38 cellular contexts compared by ENCODE assay signal in genomic region chr18:31783059-31783458, GRCh38. TPM values are rescaled to one million over a fixed set of nuclear protein-coding genes. Genes with fewer than 3 reads are reported as not detected.
"Had no signal": no experiment of that assay in that cellular context is flagged by ENCODE, and none has a peak within 500 bp of the region (broad histone marks: within the 10 kb centered on the region; RNA-seq: fewer than 3 reads in every experiment).

No MANE protein-coding gene starts in this region.

- H3K36me3 ChIP-seq: adrenal gland, breast epithelium, Peyer's patch, SJCRH30 had no signal

- H3K4me3 ChIP-seq: adrenal gland, body of pancreas, breast epithelium, coronary artery, Peyer's patch, SJCRH30, SK-N-MC had no signal

- H3K27me3 ChIP-seq: adrenal gland, body of pancreas, breast epithelium, Peyer's patch, SJCRH30 had no signal

- H3K9ac ChIP-seq: KMS-11 had no signal

- H3K4me1 ChIP-seq: body of pancreas, breast epithelium, Peyer's patch, SJCRH30 had no signal

- FAIRE-seq: astrocyte, TTC549 had no signal

- ATAC-seq: activated CD8-positive, alpha-beta T cell treated with anti-CD3 and anti-CD28 coated beads for 36 hours; activated T-cell treated with anti-CD3 and anti-CD28 coated beads, Interleukin-2, amount 50 U/mL, for 72 hours; activated T-helper 17 cell treated with anti-CD3 and anti-CD28 coated beads, Interleukin-2, amount 50 U/mL, for 72 hours; body of pancreas; PC-3 had no signal

- DNase-seq: activated CD4-positive, alpha-beta T cell treated with anti-CD3 and anti-CD28 coated beads, Interleukin-2, amount 10 ng/mL, durations not matched to agents 24 days and 14 days; activated CD4-positive, alpha-beta T cell treated with anti-CD3 and anti-CD28 coated beads, Interleukin-2, amount 50 U/mL, for 4 hours; activated CD8-positive, alpha-beta T cell treated with anti-CD3 and anti-CD28 coated beads for 36 hours; activated effector memory CD4-positive, alpha-beta T cell treated with anti-CD3 and anti-CD28 coated beads, Interleukin-2, amount 50 U/mL, for 16 hours; activated naive CD4-positive, alpha-beta T cell treated with Interleukin-2 at 50 U/mL for 16 hours; activated naive CD8-positive, alpha-beta T cell treated with anti-CD3 and anti-CD28 coated beads, Interleukin-2, amount 10 ng/mL, durations not matched to agents 7 days and 5 days; activated T-cell treated with anti-CD3 and anti-CD28 coated beads, Interleukin-2, amount 50 U/mL, for 1 hour; activated T-cell treated with anti-CD3 and anti-CD28 coated beads, Interleukin-2, amount 50 U/mL, for 72 hours; adrenal gland; body of pancreas; MM.1S; NCI-H1092; NCI-H1417; NCI-H146; NCI-H187; NCI-H2029 treated with DMSO at 0.1 percent for 48 hours; NCI-H2107; NCI-H226; NCI-H446 treated with DMSO at 0.1 percent for 48 hours; NCI-H524; NCI-H69; NCI-H82; PC-3; Peyer's patch; RPMI8226; SJCRH30; T1000 had no signal

- H3K27ac ChIP-seq: adrenal gland, body of pancreas, breast epithelium, coronary artery, KMS-11, Peyer's patch, SJCRH30, SK-N-MC had no signal

- H3K4me2 ChIP-seq: KMS-11 had no signal

- H3K9me3 ChIP-seq: adrenal gland, SJCRH30 had no signal

RNA-seq across cellular contexts. Expression of gene SLC25A52, which starts 22.4 kb away (rescaled TPM):
- total RNA-seq: activated CD4-positive, alpha-beta T cell treated with anti-CD3 and anti-CD28 coated beads, Interleukin-2, amount 10 ng/mL, durations not matched to agents 24 days and 14 days; activated CD8-positive, alpha-beta memory T cell treated with anti-CD3 and anti-CD28 coated beads for 36 hours; activated CD8-positive, alpha-beta T cell treated with anti-CD3 and anti-CD28 coated beads for 36 hours; activated T-cell treated with anti-CD3 and anti-CD28 coated beads, Interleukin-2, amount 50 U/mL, for 72 hours; activated T-helper 17 cell treated with anti-CD3 and anti-CD28 coated beads, Interleukin-2, amount 50 U/mL, for 72 hours; astrocyte; body of pancreas; cardiac septum; LHCN-M2; PC-3; Peyer's patch; SJCRH30; T-helper 1 cell treated with Interleukin-12 subunit alpha and Interleukin-12 subunit beta and Interleukin-4 antibody, amounts not matched to agents 30 ng/mL and 1 ng/mL, for 36 hours had no signal
- polyA plus RNA-seq: adrenal gland had no signal
